19 cellular contexts compared by ENCODE assay signal in genomic region chr17:42883802-42884553, GRCh38. TPM values are rescaled to one million over a fixed set of nuclear protein-coding genes. Genes with fewer than 3 reads are reported as not detected.
"Had no signal": no experiment of that assay in that cellular context is flagged by ENCODE, and none has a peak within 500 bp of the region (broad histone marks: within the 10 kb centered on the region; RNA-seq: fewer than 3 reads in every experiment).

No MANE protein-coding gene starts in this region.

- H3K4me3 ChIP-seq: mucosa of descending colon, suprapubic skin, upper lobe of right lung had no signal

- H3K36me3 ChIP-seq: suprapubic skin, upper lobe of right lung had no signal

- H3K4me1 Mint-ChIP-seq: activated naive CD4-positive, alpha-beta T cell treated with anti-CD3 and anti-CD28 coated beads, Interleukin-2, amount 10 ng/mL, durations not matched to agents 7 days and 5 days; central memory CD8-positive, alpha-beta T cell had no signal

- DNase-seq: activated B cell treated with CpG ODN at 0.5 μM for 24 hours; activated CD4-positive, alpha-beta T cell treated with anti-CD3 and anti-CD28 coated beads, Interleukin-2, amount 10 ng/mL, durations not matched to agents 24 days and 14 days; activated CD8-positive, alpha-beta memory T cell treated with anti-CD3 and anti-CD28 coated beads for 24 hours; activated naive CD4-positive, alpha-beta T cell treated with anti-CD3 and anti-CD28 coated beads, Interleukin-2, amount 10 ng/mL, durations not matched to agents 7 days and 5 days; effector memory CD8-positive, alpha-beta T cell; hippocampal formation; left cardiac atrium; naive thymus-derived CD8-positive, alpha-beta T cell; occipital lobe; stimulated activated CD4-positive, alpha-beta T cell treated with anti-CD3 and anti-CD28 coated beads, Interleukin-4, amount 100 ng/mL, for 1 hour; stimulated activated CD8-positive, alpha-beta memory T cell treated with anti-CD3 and anti-CD28 coated beads, Interleukin-4, amount 100 ng/mL, for 48 hours; stimulated activated naive CD8-positive, alpha-beta T cell treated with anti-CD3 and anti-CD28 coated beads, Interleukin-15, Interleukin-2, amounts not matched to agents 100 U/mL and 50 U/mL, for 24 hours; upper lobe of right lung had no signal

- H3K27me3 ChIP-seq: upper lobe of right lung had no signal

- H3K9me3 Mint-ChIP-seq: activated B cell treated with CpG ODN at 0.5 μM for 24 hours; activated CD4-positive, alpha-beta T cell treated with anti-CD3 and anti-CD28 coated beads, Interleukin-2, amount 10 ng/mL, durations not matched to agents 24 days and 14 days; activated naive CD4-positive, alpha-beta T cell treated with anti-CD3 and anti-CD28 coated beads, Interleukin-2, amount 10 ng/mL, durations not matched to agents 7 days and 5 days; central memory CD8-positive, alpha-beta T cell; effector memory CD8-positive, alpha-beta T cell; naive thymus-derived CD8-positive, alpha-beta T cell had no signal

- H3K27ac ChIP-seq: epithelial cell of prostate, suprapubic skin, upper lobe of right lung had no signal

- H3K36me3 Mint-ChIP-seq: activated naive CD4-positive, alpha-beta T cell treated with anti-CD3 and anti-CD28 coated beads, Interleukin-2, amount 10 ng/mL, durations not matched to agents 7 days and 5 days; naive thymus-derived CD8-positive, alpha-beta T cell had no signal

- H3K27me3 Mint-ChIP-seq: activated B cell treated with CpG ODN at 0.5 μM for 24 hours had no signal

- ATAC-seq: effector memory CD8-positive, alpha-beta T cell; left cardiac atrium; mucosa of descending colon; naive thymus-derived CD8-positive, alpha-beta T cell; stimulated activated naive CD8-positive, alpha-beta T cell treated with anti-CD3 and anti-CD28 coated beads, Interleukin-15, Interleukin-2, amounts not matched to agents 100 U/mL and 50 U/mL, for 24 hours; upper lobe of right lung had no signal

- H3K4me3 Mint-ChIP-seq: activated B cell treated with CpG ODN at 0.5 μM for 24 hours; activated CD4-positive, alpha-beta T cell treated with anti-CD3 and anti-CD28 coated beads, Interleukin-2, amount 10 ng/mL, durations not matched to agents 24 days and 14 days; activated naive CD4-positive, alpha-beta T cell treated with anti-CD3 and anti-CD28 coated beads, Interleukin-2, amount 10 ng/mL, durations not matched to agents 7 days and 5 days; central memory CD8-positive, alpha-beta T cell; effector memory CD8-positive, alpha-beta T cell; naive thymus-derived CD8-positive, alpha-beta T cell had no signal

- H3K27ac Mint-ChIP-seq: activated B cell treated with CpG ODN at 0.5 μM for 24 hours; activated CD4-positive, alpha-beta T cell treated with anti-CD3 and anti-CD28 coated beads, Interleukin-2, amount 10 ng/mL, durations not matched to agents 24 days and 14 days; activated naive CD4-positive, alpha-beta T cell treated with anti-CD3 and anti-CD28 coated beads, Interleukin-2, amount 10 ng/mL, durations not matched to agents 7 days and 5 days; effector memory CD8-positive, alpha-beta T cell; naive thymus-derived CD8-positive, alpha-beta T cell had no signal

- H3K9me3 ChIP-seq: mucosa of descending colon, suprapubic skin, upper lobe of right lung had no signal

RNA-seq across cellular contexts. Expression of gene G6PC1, which starts 16.6 kb away (rescaled TPM):
- total RNA-seq: activated B cell treated with CpG ODN at 0.5 μM for 24 hours; activated CD4-positive, alpha-beta T cell treated with anti-CD3 and anti-CD28 coated beads, Interleukin-2, amount 10 ng/mL, durations not matched to agents 24 days and 14 days; left cardiac atrium; lung microvascular endothelial cell; naive thymus-derived CD8-positive, alpha-beta T cell; occipital lobe; suprapubic skin; T-helper 1 cell treated with Interleukin-12 subunit alpha and Interleukin-12 subunit beta and Interleukin-4 antibody, amounts not matched to agents 30 ng/mL and 1 ng/mL, for 36 hours; upper lobe of right lung had no signal
- polyA plus RNA-seq: naive thymus-derived CD8-positive, alpha-beta T cell had no signal
